In the genomic region with DNA sequence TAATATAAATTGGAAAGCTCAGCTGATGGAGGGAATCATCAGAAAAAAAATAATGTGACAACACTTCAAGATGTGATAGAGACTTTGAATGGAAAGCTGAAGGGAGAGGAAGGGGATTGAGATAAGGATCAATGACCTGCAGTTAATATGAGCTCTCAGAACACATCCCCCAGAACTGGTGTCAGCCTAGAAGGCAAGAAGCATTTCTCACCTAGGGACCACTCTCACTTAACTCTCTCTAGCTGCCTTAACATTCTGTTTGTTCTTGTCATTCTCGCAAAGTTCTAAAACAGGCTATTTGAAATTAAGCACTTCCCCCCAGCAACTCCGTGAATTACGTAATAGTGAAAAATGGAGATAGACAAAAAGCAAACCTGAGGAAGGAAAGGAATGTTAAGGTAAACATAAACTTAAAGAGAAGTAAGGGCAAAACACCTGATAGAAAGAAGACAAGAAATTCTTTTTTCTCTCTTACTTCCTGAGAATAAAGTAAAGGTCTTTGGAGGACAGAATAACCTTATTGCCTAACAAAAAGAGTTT, we compare ENCODE assay signal across 15 cellular contexts. TPM values are rescaled to one million over a fixed set of nuclear protein-coding genes. Genes with fewer than 3 reads are reported as not detected.
DNase-seq lines count a peak whose midpoint lies in the region; TF ChIP-seq lines count a peak whose summit lies in the region.
"Had no signal": no experiment of that assay in that cellular context is flagged by ENCODE, and none has a peak within 500 bp of the region (broad histone marks: within the 10 kb centered on the region; RNA-seq: fewer than 3 reads in every experiment).

No MANE protein-coding gene starts in this region.

- H3K79me1 ChIP-seq in neuronal stem cell (ENCODE audit: low read depth, low read length), result no peaks in the 10 kb centered on the region

- TF ChIP-seq EP300 in esophagus muscularis mucosa (IDR thresholded peaks at IDR 0.05), result no peak

- H2BK5ac ChIP-seq in neuronal stem cell (ENCODE audit: low read length), result no peak overlapping the region

- H3K9ac ChIP-seq in smooth muscle cell (ENCODE audit: low read depth) (no peak overlapping the region), MM.1S (ENCODE audit: low read length) (no peak overlapping the region), neuronal stem cell (ENCODE audit: low read depth, low read length, poor library complexity) (no peak overlapping the region)

- H2AFZ ChIP-seq in smooth muscle cell (ENCODE audit: low read depth), result no peak overlapping the region
- no peak overlapping the region for H2AFZ ChIP-seq in MM.1S (ENCODE audit: low read length)
- no peak overlapping the region for H2AFZ ChIP-seq in neuronal stem cell (ENCODE audit: low read length)

- H3K36me3 Mint-ChIP-seq in activated CD4-positive, alpha-beta memory T cell treated with anti-CD3 and anti-CD28 coated beads for 36 hours, result no peaks in the 10 kb centered on the region
- no peaks in the 10 kb centered on the region for H3K36me3 Mint-ChIP-seq in activated CD4-positive, alpha-beta memory T cell treated with anti-CD3 and anti-CD28 coated beads, Interleukin-2, amount 10 ng/mL, durations not matched to agents 7 days and 5 days (ENCODE audit: low read depth)

- no peak overlapping the region for H3K14ac ChIP-seq in neuronal stem cell (ENCODE audit: low read length)

- no peaks in the 10 kb centered on the region for H3K27me3 Mint-ChIP-seq in activated CD4-positive, alpha-beta memory T cell treated with anti-CD3 and anti-CD28 coated beads for 36 hours
- H3K27me3 Mint-ChIP-seq in activated CD4-positive, alpha-beta memory T cell treated with anti-CD3 and anti-CD28 coated beads, Interleukin-2, amount 10 ng/mL, durations not matched to agents 7 days and 5 days, result peaks cover 31% of the 10 kb centered on the region

- H3K9me3 Mint-ChIP-seq in activated CD4-positive, alpha-beta memory T cell treated with anti-CD3 and anti-CD28 coated beads for 36 hours, result no peaks in the 10 kb centered on the region
- no peaks in the 10 kb centered on the region for H3K9me3 Mint-ChIP-seq in activated CD4-positive, alpha-beta memory T cell treated with anti-CD3 and anti-CD28 coated beads, Interleukin-2, amount 10 ng/mL, durations not matched to agents 7 days and 5 days

- H3K4ac ChIP-seq in neuronal stem cell (ENCODE audit: low read length), result no peak overlapping the region

- CTCF ChIA-PET in activated CD4-positive, alpha-beta memory T cell treated with anti-CD3 and anti-CD28 coated beads for 36 hours (lab: Charles Lee), result interaction anchor here (1.1 to 11.8 kb wide), 8 partner anchors 9 to 561 kb away, joined by 4 to 159 read pairs (median 18); no protein-coding TSS in a partner anchor
- CTCF ChIA-PET in activated CD4-positive, alpha-beta memory T cell treated with anti-CD3 and anti-CD28 coated beads, Interleukin-2, amount 10 ng/mL, durations not matched to agents 7 days and 5 days (lab: Charles Lee), result interaction anchor here (1.2 to 4.7 kb wide), 7 partner anchors 10 to 105 kb away, joined by 5 to 75 read pairs (median 35); no protein-coding TSS in a partner anchor

- H3K36me3 ChIP-seq in esophagus muscularis mucosa, result no peaks in the 10 kb centered on the region
- H3K36me3 ChIP-seq in smooth muscle cell (ENCODE audit: low read depth), result no peaks in the 10 kb centered on the region
- H3K36me3 ChIP-seq in MM.1S (replicated peaks; ENCODE audit: insufficient read depth, low read length), result no peaks in the 10 kb centered on the region
- H3K36me3 ChIP-seq in neuronal stem cell (replicated peaks in 1 of 2; ENCODE audit: control insufficient read depth in 2 of 2, insufficient read depth in 2 of 2, low read length in 2 of 2), result no peaks in the 10 kb centered on the region
- H3K36me3 ChIP-seq: WERI-Rb-1 had no signal

- no peak overlapping the region for H2BK15ac ChIP-seq in neuronal stem cell (ENCODE audit: low read length)

- H2AK5ac ChIP-seq in neuronal stem cell (ENCODE audit: low read depth, low read length), result no peak overlapping the region

- H3F3A ChIP-seq in smooth muscle cell (ENCODE audit: low read depth) (no peaks in the 10 kb centered on the region), MM.1S (ENCODE audit: insufficient read depth, low read length) (no peaks in the 10 kb centered on the region)

- H3K9me3 ChIP-seq in esophagus muscularis mucosa, result no peaks in the 10 kb centered on the region
- H3K9me3 ChIP-seq in smooth muscle cell (replicated peaks; ENCODE audit: low read depth), result no peaks in the 10 kb centered on the region
- no peaks in the 10 kb centered on the region for H3K9me3 ChIP-seq in MM.1S (replicated peaks; ENCODE audit: insufficient read depth, low read length)
- no peaks in the 10 kb centered on the region for H3K9me3 ChIP-seq in neuronal stem cell (replicated peaks in 1 of 2; ENCODE audit: control insufficient read depth in 2 of 2, insufficient read depth in 1 of 2, low read depth in 1 of 2, low read length in 2 of 2)

- intact Hi-C loops in activated CD4-positive, alpha-beta memory T cell treated with anti-CD3 and anti-CD28 coated beads for 36 hours (cut with micrococcal nuclease), result loop anchor here (5.0 kb wide), 1 partner anchor 1062 kb away; a partner anchor contains a TSS
- intact Hi-C loops in esophagus muscularis mucosa (cut with DNase I), result no loop called here

- POLR2A ChIA-PET in activated CD4-positive, alpha-beta memory T cell treated with anti-CD3 and anti-CD28 coated beads for 36 hours (lab: Charles Lee), result interaction anchor here (1.3 to 3.0 kb wide), 4 partner anchors 17 to 76 kb away, joined by 3 to 50 read pairs (median 4); no protein-coding TSS in a partner anchor
- POLR2A ChIA-PET in activated CD4-positive, alpha-beta memory T cell treated with anti-CD3 and anti-CD28 coated beads, Interleukin-2, amount 10 ng/mL, durations not matched to agents 7 days and 5 days (lab: Charles Lee), result interaction anchor here (0.7 to 3.6 kb wide), 5 partner anchors 8 to 76 kb away, joined by 4 to 38 read pairs (median 13); no protein-coding TSS in a partner anchor

- H4K20me1 ChIP-seq in smooth muscle cell (ENCODE audit: low read depth), result no peaks in the 10 kb centered on the region
- H4K20me1 ChIP-seq in MM.1S (ENCODE audit: insufficient read depth, low read length), result no peaks in the 10 kb centered on the region

- no peak overlapping the region for H3K23ac ChIP-seq in neuronal stem cell (ENCODE audit: low read depth, low read length, poor library complexity)

- no peak overlapping the region for H4K8ac ChIP-seq in neuronal stem cell (ENCODE audit: low read depth, low read length)

- no peak overlapping the region for H2BK12ac ChIP-seq in neuronal stem cell (ENCODE audit: low read length)

- no peak overlapping the region for H4K91ac ChIP-seq in neuronal stem cell (ENCODE audit: low read depth, low read length, poor library complexity)

- no peak overlapping the region for H3K18ac ChIP-seq in neuronal stem cell (ENCODE audit: low read length)

- peaks cover 39% of the 10 kb centered on the region for H3K4me1 Mint-ChIP-seq in activated CD4-positive, alpha-beta memory T cell treated with anti-CD3 and anti-CD28 coated beads for 36 hours (ENCODE audit: low read depth)
- H3K4me1 Mint-ChIP-seq in activated CD4-positive, alpha-beta memory T cell treated with anti-CD3 and anti-CD28 coated beads, Interleukin-2, amount 10 ng/mL, durations not matched to agents 7 days and 5 days, result peaks cover 18% of the 10 kb centered on the region

- H3K27ac ChIP-seq in esophagus muscularis mucosa (replicated peaks in 1 of 4) (peak overlapping the region; percentile 6 to 95 (median 90)), smooth muscle cell (ENCODE audit: low read depth) (no peak overlapping the region), MM.1S (ENCODE audit: low read length) (no peak overlapping the region), neuronal stem cell (replicated peaks; ENCODE audit: low read length) (no peak overlapping the region)
- H3K27ac ChIP-seq: WERI-Rb-1 had no signal

- H2BK120ac ChIP-seq in neuronal stem cell (ENCODE audit: low read depth, low read length), result no peak overlapping the region

- peak overlapping the region; percentile 90 for H3K4me3 Mint-ChIP-seq in activated CD4-positive, alpha-beta memory T cell treated with anti-CD3 and anti-CD28 coated beads for 36 hours
- H3K4me3 Mint-ChIP-seq in activated CD4-positive, alpha-beta memory T cell treated with anti-CD3 and anti-CD28 coated beads, Interleukin-2, amount 10 ng/mL, durations not matched to agents 7 days and 5 days, result no peak overlapping the region

- H3K79me2 ChIP-seq in smooth muscle cell (ENCODE audit: low read depth) (no peaks in the 10 kb centered on the region), MM.1S (ENCODE audit: low read length) (no peaks in the 10 kb centered on the region)

- peaks cover 17 to 42% (median 41%) of the 10 kb centered on the region in 4 donors for H3K4me1 ChIP-seq in esophagus muscularis mucosa
- no peaks in the 10 kb centered on the region for H3K4me1 ChIP-seq in smooth muscle cell (ENCODE audit: low read depth)
- H3K4me1 ChIP-seq in MM.1S (ENCODE audit: low read length), result 0 out of 2 replicates have a peak, but pooled peaks cover 2% of the 10 kb centered on the region
- H3K4me1 ChIP-seq in neuronal stem cell (ENCODE audit: control insufficient read depth in 2 of 2, insufficient read depth in 1 of 2, low read depth in 1 of 2, low read length in 2 of 2), result no peaks in the 10 kb centered on the region
- H3K4me1 ChIP-seq: foreskin keratinocyte had no signal

- no peak overlapping the region for H3K4me3 ChIP-seq in esophagus muscularis mucosa
- peak overlapping the region; percentile 96 for H3K4me3 ChIP-seq in smooth muscle cell
- no peak overlapping the region for H3K4me3 ChIP-seq in MM.1S (ENCODE audit: low read length)
- H3K4me3 ChIP-seq in neuronal stem cell (ENCODE audit: low read length in 2 of 2), result no peak overlapping the region

- no peaks in the 10 kb centered on the region for H3K9me2 ChIP-seq in MM.1S (replicated peaks; ENCODE audit: insufficient read depth, low read length)

- DNase-seq in activated CD4-positive, alpha-beta memory T cell treated with anti-CD3 and anti-CD28 coated beads for 36 hours, result no peak
- no peak for DNase-seq in activated CD4-positive, alpha-beta memory T cell treated with anti-CD3 and anti-CD28 coated beads, Interleukin-2, amount 10 ng/mL, durations not matched to agents 7 days and 5 days
- DNase-seq in NOMO-1 treated with dmso at 0.1 percent for 144 hours (lab: John Stamatoyannopoulos, UW; ENCODE audit: unreplicated experiment) (peak; percentile 32), esophagus muscularis mucosa (ENCODE audit: extremely low spot score) (no peak), smooth muscle cell (lab: John Stamatoyannopoulos, UW; ENCODE audit: unreplicated experiment) (no peak), anterior cingulate cortex (lab: John Stamatoyannopoulos, UW) (no peak), MM.1S (no peak), neuronal stem cell (ENCODE audit: low spot score) (no peak)
- DNase-seq: activated gamma-delta T cell treated with Interleukin-2 at 50 U/mL for 16 hours; dermis blood vessel endothelial cell; foreskin keratinocyte; NCI-H1930; posterior cingulate gyrus; stimulated activated CD4-positive, alpha-beta T cell treated with anti-CD3 and anti-CD28 coated beads, Interleukin-4, amount 100 ng/mL, for 4 hours; WERI-Rb-1 had no signal

- TF ChIP-seq POLR2A in esophagus muscularis mucosa (IDR thresholded peaks at IDR 0.05; ENCODE audit: low read depth), result no peak

- H3K4me2 ChIP-seq in smooth muscle cell, result no peak overlapping the region
- no peak overlapping the region for H3K4me2 ChIP-seq in MM.1S (ENCODE audit: low read depth, low read length)
- no peak overlapping the region for H3K4me2 ChIP-seq in neuronal stem cell (ENCODE audit: insufficient read depth, low read length, poor library complexity, severe bottlenecking)

- H3K27me3 ChIP-seq in esophagus muscularis mucosa, result no peaks in the 10 kb centered on the region
- peaks cover 53% of the 10 kb centered on the region for H3K27me3 ChIP-seq in smooth muscle cell (ENCODE audit: low read depth)
- H3K27me3 ChIP-seq in MM.1S (replicated peaks; ENCODE audit: insufficient read depth, low read length), result peaks cover 40% of the 10 kb centered on the region
- peaks cover 0 to 35% (median 7%) of the 10 kb centered on the region in 3 experiments for H3K27me3 ChIP-seq in neuronal stem cell (ENCODE audit: control insufficient read depth in 3 of 3, insufficient read depth in 3 of 3, low read depth in 1 of 3, low read length in 3 of 3)

- TF ChIP-seq CTCF in esophagus muscularis mucosa (IDR thresholded peaks at IDR 0.05) (no peak), smooth muscle cell (IDR thresholded peaks at IDR 0.05; ENCODE audit: borderline replicate concordance, insufficient read depth, poor library complexity, severe bottlenecking) (no peak), MM.1S (IDR thresholded peaks at IDR 0.05; ENCODE audit: low read length) (no peak)

- H3K27ac Mint-ChIP-seq in activated CD4-positive, alpha-beta memory T cell treated with anti-CD3 and anti-CD28 coated beads for 36 hours, result no peak overlapping the region
- no peak overlapping the region for H3K27ac Mint-ChIP-seq in activated CD4-positive, alpha-beta memory T cell treated with anti-CD3 and anti-CD28 coated beads, Interleukin-2, amount 10 ng/mL, durations not matched to agents 7 days and 5 days

- WGBS in esophagus muscularis mucosa, result 32% methylated on average over 3 of the region's 3 CpGs
- WGBS in smooth muscle cell (ENCODE audit: low lambda C conversion rate), result 43% methylated on average over 3 of the region's 3 CpGs
- no CpG with 5 or more reads among the region's 3 CpGs for WGBS in neuronal stem cell (ENCODE audit: extremely low coverage in 2 of 2, insufficient read length in 2 of 2, insufficient replicate concordance in 1 of 2), 2 donors

RNA-seq across cellular contexts. Expression of a gene that starts 1.2 kb away (rescaled TPM):
- total RNA-seq in activated CD4-positive, alpha-beta memory T cell treated with anti-CD3 and anti-CD28 coated beads for 36 hours, result 10 to 100 TPM; 11.6 to 12.8 TPM
- total RNA-seq in activated CD4-positive, alpha-beta memory T cell treated with anti-CD3 and anti-CD28 coated beads, Interleukin-2, amount 10 ng/mL, durations not matched to agents 7 days and 5 days, result 1 to 10 TPM; 4.0 to 4.3 TPM
- total RNA-seq in esophagus muscularis mucosa (10 to 100 TPM; 30.3 to 59.1 (median 49.3) TPM), smooth muscle cell (3.4 TPM in 2 replicates)
- polyA plus RNA-seq in smooth muscle cell, result 0.80 and 3.6 TPM in 2 replicates
- polyA plus RNA-seq in neuronal stem cell (2013, experiment 1 of 2), result 4.1 TPM
- 4.1 TPM for polyA plus RNA-seq in neuronal stem cell (2013, experiment 2 of 2)

Comparison
In these comparisons a context has a peak if more than half of its experiments do, and no peak if none do; other contexts are left out.
1. H3K27ac ChIP-seq: peak in esophagus muscularis mucosa (4 of 4); none in smooth muscle cell (single experiment), MM.1S (single experiment) and neuronal stem cell (single experiment).